Comparison of ENCODE assay signal across 14 cellular contexts in the genomic region with DNA sequence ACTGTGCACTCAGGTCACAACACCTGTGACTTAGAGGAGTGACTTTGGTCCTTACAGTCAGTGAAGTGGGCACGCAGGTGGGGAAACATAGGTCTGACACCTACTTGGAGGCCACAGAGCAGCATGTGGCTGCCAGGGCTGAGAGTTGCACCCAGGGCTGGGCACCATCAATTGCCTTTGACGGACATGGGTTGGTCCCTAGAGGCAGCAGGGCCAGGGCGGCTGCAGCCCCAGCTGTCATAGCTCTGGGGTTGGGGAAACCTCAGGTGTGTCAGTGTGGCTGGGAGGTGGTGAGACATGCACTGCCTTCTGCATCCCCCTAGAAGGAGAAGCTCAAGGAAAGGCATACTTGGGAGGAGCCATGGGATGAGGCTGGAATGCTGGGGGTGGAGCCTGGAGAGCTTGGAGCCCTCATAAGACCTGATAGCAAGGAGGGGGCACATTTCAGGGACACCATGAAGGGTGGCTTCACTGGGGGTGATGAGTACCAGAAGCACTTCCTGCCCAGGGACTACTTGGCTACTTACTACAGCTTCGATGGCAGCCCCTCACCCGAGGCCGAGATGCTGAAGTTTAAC. TPM values are rescaled to one million over a fixed set of nuclear protein-coding genes. Genes with fewer than 3 reads are reported as not detected.
DNase-seq lines count a peak whose midpoint lies in the region; ATAC-seq and TF ChIP-seq lines count a peak whose summit lies in the region.
"Had no signal": no experiment of that assay in that cellular context is flagged by ENCODE, and none has a peak within 500 bp of the region (broad histone marks: within the 10 kb centered on the region; RNA-seq: fewer than 3 reads in every experiment).

A gene (plus strand): TSS at position 440 of the 578 bp plus-strand sequence. CDS start 16 bp downstream, at position 456.

- CTCF ChIA-PET in AG04450 (lab: Charles Lee), result interaction anchor here (0.7 to 3.5 kb wide), 2 partner anchors 12 to 25 kb away, joined by 3 to 40 read pairs; no protein-coding TSS in a partner anchor

- no peaks in the 10 kb centered on the region for H3K36me3 ChIP-seq in colonic mucosa

- H3K27me3 ChIP-seq in AG04450 (ENCODE audit: control insufficient read depth, insufficient read depth, low read length), result peaks cover 2% of the 10 kb centered on the region
- no peaks in the 10 kb centered on the region for H3K27me3 ChIP-seq in colonic mucosa
- no peaks in the 10 kb centered on the region for H3K27me3 ChIP-seq in layer of hippocampus (ENCODE audit: control insufficient read depth, insufficient read depth, low read length)

- intact Hi-C loops in colonic mucosa (cut with DNase I) (no loop called here), sciatic nerve (cut with DNase I) (no loop called here)

- no peaks in the 10 kb centered on the region for H3K4me1 ChIP-seq in colonic mucosa

- peak within 1 kb of the TSS; percentile 84 for H3K27ac ChIP-seq in AG04450 (ENCODE audit: low read depth, low read length)
- peak within 1 kb of the TSS; percentile 51 for H3K27ac ChIP-seq in colonic mucosa
- peak within 1 kb of the TSS; percentile 5 for H3K27ac ChIP-seq in layer of hippocampus (ENCODE audit: low read depth, low read length)

- POLR2A ChIA-PET in AG04450 (lab: Yijun Ruan, JAX), result interaction anchor here (0.6 to 1.3 kb wide), 5 partner anchors 15 to 371 kb away, joined by 3 to 4 read pairs (median 3); no protein-coding TSS in a partner anchor

- ATAC-seq in sciatic nerve (peak; percentile 57), GM19463 (IDR thresholded peaks at IDR 0.05; ENCODE audit: unreplicated experiment) (no peak)
- ATAC-seq: activated naive CD8-positive, alpha-beta T cell treated with anti-CD3 and anti-CD28 coated beads, Interleukin-2, amount 50 U/mL, for 24 hours had no signal

- TF ChIP-seq CTCF in AG04450 (IDR thresholded peaks at IDR 0.05; ENCODE audit: low read depth, low read length) (no peak), colonic mucosa (IDR thresholded peaks at IDR 0.05) (no peak)

- DNase-seq in AG04450 (ENCODE audit: low read depth, low spot score) (no peak), colonic mucosa (no peak), sciatic nerve (ENCODE audit: low spot score) (no peak), NCI-H774 (lab: John Stamatoyannopoulos, UW) (no peak), erythroblast (lab: John Stamatoyannopoulos, UW) (no peak)
- no peak for DNase-seq in activated T-cell treated with anti-CD3 and anti-CD28 coated beads, Interleukin-2, amount 50 U/mL, for 1 hour
- DNase-seq: activated naive CD8-positive, alpha-beta T cell treated with anti-CD3 and anti-CD28 coated beads, Interleukin-2, amount 50 U/mL, for 24 hours; DMS79 treated with DMSO at 0.1 percent for 48 hours; NCI-H1417 treated with DMSO at 0.1 percent for 48 hours; T-helper 1 cell had no signal

- no peak for TF ChIP-seq POLR2A in erythroblast (IDR thresholded peaks at IDR 0.05; ENCODE audit: low read length)

- H3K9me3 ChIP-seq in AG04450 (ENCODE audit: control insufficient read depth, insufficient read depth, low read length), result peaks cover 4% of the 10 kb centered on the region; the same call in 1 of the 2 replicates
- no peaks in the 10 kb centered on the region for H3K9me3 ChIP-seq in colonic mucosa

- peak within 1 kb of the TSS in 1 of 2 donors; percentile 36 for H3K9ac ChIP-seq in colonic mucosa (ENCODE audit: low read depth in 2 of 2, low read length in 2 of 2)

- H3K4me3 ChIP-seq in AG04450 (ENCODE audit: low read depth, low read length) (peak within 1 kb of the TSS; percentile 23), colonic mucosa (no peak within 1 kb of the TSS)

RNA-seq across cellular contexts. Expression of the gene that starts here (rescaled TPM):
- 6.6 and 7.6 TPM in 2 replicates for polyA plus RNA-seq in AG04450 (2011; rRNA removed)
- polyA minus RNA-seq in AG04450 (2011; rRNA and poly(A)+ RNA removed), result 12.5 and 17.0 TPM in 2 replicates
- 1 to 10 TPM; 2.3 to 6.0 TPM for total RNA-seq in colonic mucosa
- 131 TPM for total RNA-seq in sciatic nerve
- total RNA-seq: HT1080, pulmonary artery endothelial cell had no signal

Comparison
In these comparisons a context has a peak if more than half of its experiments do, and no peak if none do; other contexts are left out.
1. RNA of the gene that starts here (total RNA-seq): 131 TPM in sciatic nerve (single experiment); 2.3 to 6.0 TPM in colonic mucosa; every median in the first group is over 10 times any median in the second.
2. H3K27ac ChIP-seq: peak in every context shown above with its lines; median percentile 84 in AG04450; 51 in colonic mucosa; 5 in layer of hippocampus.